In genomic region chr12:15977999-15978398, GRCh38 we compare ENCODE assay signal across 18 cellular contexts.
DNase-seq lines count a peak whose midpoint lies in the region; ATAC-seq, FAIRE-seq and TF ChIP-seq lines count a peak whose summit lies in the region.
"Had no signal": no experiment of that assay in that cellular context is flagged by ENCODE, and none has a peak within 500 bp of the region (broad histone marks: within the 10 kb centered on the region; RNA-seq: fewer than 3 reads in every experiment).

No MANE protein-coding gene starts in this region.

- no peak for FAIRE-seq in HepG2 (lab: Jason Lieb, UNC)
- FAIRE-seq in GM12878 (lab: Jason Lieb, UNC) = no peak
- FAIRE-seq: TTC549 had no signal

- no peak for TF ChIP-seq POLR2A in right lobe of liver (IDR thresholded peaks at IDR 0.05)
- TF ChIP-seq POLR2A in HepG2 (IDR thresholded peaks at IDR 0.05; ENCODE audit: insufficient read depth in 1 of 2, low read depth in 2 of 2, low read length in 2 of 2) = no peak
- no peak for TF ChIP-seq POLR2A in GM12878 (IDR thresholded peaks at IDR 0.05; ENCODE audit: low read depth, low read length)
- no peak for TF ChIP-seq POLR2A in uterus (IDR thresholded peaks at IDR 0.05)

- H3K4me1 ChIP-seq in right lobe of liver (peaks cover 0 to 16% (median 5%) of the 10 kb centered on the region in 4 donors), HepG2 (ENCODE audit: insufficient read depth, low read length) (peaks cover 19% of the 10 kb centered on the region), GM12878 (ENCODE audit: control insufficient read depth, insufficient read depth, low read length) (no peaks in the 10 kb centered on the region), mesodermal cell (ENCODE audit: control insufficient read depth, insufficient read depth, low read length, poor library complexity, severe bottlenecking) (peaks cover 25% of the 10 kb centered on the region), uterus (peaks cover 0 to 3% of the 10 kb centered on the region in 2 donors)
- H3K4me1 ChIP-seq in CD4-positive, alpha-beta memory T cell (ENCODE audit: insufficient read depth, low read length) = no peaks in the 10 kb centered on the region
- H3K4me1 ChIP-seq: breast epithelium had no signal

- DNase-seq in right lobe of liver (no peak), HepG2 (ENCODE audit: low spot score) (no peak), GM12878 (ENCODE audit: low read depth, low spot score) (no peak), uterus (no peak)
- no peak for DNase-seq in CD4-positive, alpha-beta memory T cell
- DNase-seq: activated CD4-positive, alpha-beta T cell treated with anti-CD3 and anti-CD28 coated beads, Interleukin-2, amount 50 U/mL, for 4 hours; activated T-cell treated with anti-CD3 and anti-CD28 coated beads, Interleukin-2, amount 50 U/mL, for 1 hour; left colon; NCI-H2029 treated with DMSO at 0.1 percent for 48 hours; NCI-H526 had no signal

- H3K9ac ChIP-seq in HepG2 (ENCODE audit: insufficient read depth, low read depth, low read length) (no peak overlapping the region), GM12878 (ENCODE audit: control insufficient read depth, insufficient read depth, low read length) (no peak overlapping the region)

- intact Hi-C loops in right lobe of liver (cut with DNase I) = no loop called here
- intact Hi-C loops in HepG2 (cut with micrococcal nuclease; ENCODE audit: unreplicated experiment) = no loop called here
- intact Hi-C loops in GM12878 (cut with micrococcal nuclease; ENCODE audit: unreplicated experiment) = no loop called here
- intact Hi-C loops in uterus (cut with DNase I; ENCODE audit: low total_unique reads) = no loop called here
- intact Hi-C loops in CD4-positive, alpha-beta memory T cell (cut with micrococcal nuclease) = no loop called here

- TF ChIP-seq EP300 in HepG2 (IDR thresholded peaks at IDR 0.05; ENCODE audit: low read depth in 2 of 2, low read length in 2 of 2) (no peak), HepG2 (CRISPR knock-in tag; IDR thresholded peaks at IDR 0.05; ENCODE audit: borderline replicate concordance) (no peak), GM12878 (IDR thresholded peaks at IDR 0.05; ENCODE audit: borderline replicate concordance in 1 of 2, control insufficient read depth in 1 of 2, low read depth in 2 of 2, low read length in 2 of 2) (no peak)

- H3K36me3 Mint-ChIP-seq in CD4-positive, alpha-beta memory T cell = peaks cover 25 to 40% of the 10 kb centered on the region in 2 donors

- H2AFZ ChIP-seq in HepG2 (ENCODE audit: low read length) (no peak overlapping the region), GM12878 (ENCODE audit: control insufficient read depth, low read depth, low read length) (no peak overlapping the region)

- H3K9me3 ChIP-seq in right lobe of liver = no peaks in the 10 kb centered on the region
- H3K9me3 ChIP-seq in HepG2 (ENCODE audit: low read length) = no peaks in the 10 kb centered on the region
- H3K9me3 ChIP-seq in GM12878 (replicated peaks; ENCODE audit: control insufficient read depth, insufficient read depth, low read length) = no peaks in the 10 kb centered on the region
- H3K9me3 ChIP-seq in mesodermal cell (ENCODE audit: control insufficient read depth, low read length) = no peaks in the 10 kb centered on the region
- no peaks in the 10 kb centered on the region for H3K9me3 ChIP-seq in uterus
- no peaks in the 10 kb centered on the region for H3K9me3 ChIP-seq in CD4-positive, alpha-beta memory T cell (ENCODE audit: control insufficient read depth in 1 of 2, low read length in 2 of 2)
- H3K9me3 ChIP-seq: breast epithelium had no signal

- H3K4me2 ChIP-seq in HepG2 (ENCODE audit: low read depth, low read length) (no peak overlapping the region), GM12878 (ENCODE audit: control insufficient read depth, insufficient read depth) (no peak overlapping the region)

- in situ Hi-C loops in HepG2 (cut with HindIII; ENCODE audit: extremely low pct_ligation_motif_present, low pct_unique_long_range_greater_than_20kb) (no loop called here), GM12878 (cut with MboI) (no loop called here)

- POLR2A ChIA-PET in HepG2 (lab: Yijun Ruan, JAX) = no interaction called here
- POLR2A ChIA-PET in GM12878 (lab: Charles Lee) = no interaction called here
- POLR2A ChIA-PET in CD4-positive, alpha-beta memory T cell (lab: Charles Lee; ENCODE audit: partially characterized antibody) = no interaction called here

- H3K27ac Mint-ChIP-seq in CD4-positive, alpha-beta memory T cell = no peak overlapping the region
- H3K27ac Mint-ChIP-seq: activated naive CD4-positive, alpha-beta T cell treated with anti-CD3 and anti-CD28 coated beads, Interleukin-2, amount 50 U/mL, for 24 hours; IgD-negative memory B cell had no signal

- H3K4me3 Mint-ChIP-seq in CD4-positive, alpha-beta memory T cell = no peak overlapping the region
- H3K4me3 Mint-ChIP-seq: activated naive CD4-positive, alpha-beta T cell treated with anti-CD3 and anti-CD28 coated beads, Interleukin-2, amount 50 U/mL, for 24 hours; IgD-negative memory B cell had no signal

- H3K79me2 ChIP-seq in HepG2 (ENCODE audit: insufficient read depth, low read length) = no peaks in the 10 kb centered on the region
- no peaks in the 10 kb centered on the region for H3K79me2 ChIP-seq in GM12878 (ENCODE audit: control insufficient read depth, insufficient read depth, low read length)

- SMC1A ChIA-PET in GM12878 (lab: Charles Lee; ENCODE audit: uncharacterized antibody, unreplicated experiment) = interaction anchor here (1.2 to 1.5 kb wide), 2 partner anchors 11 to 42 kb away, joined by 3 to 4 read pairs; no protein-coding TSS in a partner anchor

- H4K20me1 ChIP-seq in HepG2 (ENCODE audit: insufficient read depth, low read length) = no peaks in the 10 kb centered on the region
- H4K20me1 ChIP-seq in GM12878 (ENCODE audit: control insufficient read depth, insufficient read depth) = no peaks in the 10 kb centered on the region

- H3K27ac ChIP-seq in right lobe of liver (peak overlapping the region in 2 of 3 donors; percentile 12 to 35), HepG2 (ENCODE audit: extremely low read length, insufficient read depth, low read length) (no peak overlapping the region), GM12878 (ENCODE audit: control insufficient read depth, insufficient read depth) (no peak overlapping the region), mesodermal cell (ENCODE audit: low read depth, low read length, severe bottlenecking) (peak overlapping the region; percentile 78), uterus (peak overlapping the region; percentile 63 to 66)
- H3K27ac ChIP-seq in CD4-positive, alpha-beta memory T cell (ENCODE audit: low read depth, low read length) = no peak overlapping the region
- H3K27ac ChIP-seq: breast epithelium had no signal

- H3K36me3 ChIP-seq in right lobe of liver = no peaks in the 10 kb centered on the region
- peaks cover 0 to 1% of the 10 kb centered on the region in 2 experiments; a peak in 1 of 5 replicates for H3K36me3 ChIP-seq in HepG2 (replicated peaks in 1 of 2; ENCODE audit: control insufficient read depth in 1 of 2, insufficient read depth in 2 of 2, low read length in 2 of 2)
- H3K36me3 ChIP-seq in GM12878 (ENCODE audit: control insufficient read depth in 2 of 2, insufficient read depth in 2 of 2, low read length in 1 of 2) = peaks cover 0 to 2% of the 10 kb centered on the region in 2 experiments; a peak in 2 of 4 replicates
- H3K36me3 ChIP-seq in mesodermal cell (ENCODE audit: control insufficient read depth, insufficient read depth, low read length) = peaks cover 9% of the 10 kb centered on the region
- H3K36me3 ChIP-seq in uterus = no peaks in the 10 kb centered on the region
- H3K36me3 ChIP-seq in CD4-positive, alpha-beta memory T cell (ENCODE audit: insufficient read depth, low read length) = no peaks in the 10 kb centered on the region
- H3K36me3 ChIP-seq: breast epithelium had no signal

- ATAC-seq in right lobe of liver (no peak), HepG2 (no peak), GM12878 (no peak), HG02588 (IDR thresholded peaks at IDR 0.05; ENCODE audit: unreplicated experiment) (no peak), HG03108 (IDR thresholded peaks at IDR 0.05; ENCODE audit: unreplicated experiment) (no peak)

- no peaks in the 10 kb centered on the region for H3K27me3 Mint-ChIP-seq in CD4-positive, alpha-beta memory T cell
- H3K27me3 Mint-ChIP-seq: activated naive CD4-positive, alpha-beta T cell treated with anti-CD3 and anti-CD28 coated beads, Interleukin-2, amount 50 U/mL, for 24 hours; IgD-negative memory B cell; progenitor cell of endocrine pancreas had no signal

- 80% methylated on average over 3 of the region's 3 CpGs for WGBS in right lobe of liver (ENCODE audit: insufficient coverage, low coverage, low lambda C conversion rate, missing lambda C conversion rate)
- 92% methylated on average over 3 of the region's 3 CpGs for WGBS in HepG2 (ENCODE audit: low lambda C conversion rate)
- 48% methylated on average over 3 of the region's 3 CpGs for WGBS in GM12878 (ENCODE audit: insufficient coverage, insufficient replicate concordance, low lambda C conversion rate, missing lambda C conversion rate)
- WGBS in mesodermal cell (ENCODE audit: insufficient coverage in 2 of 2), 2 experiments = 100% methylated on average over 1 of the region's 3 CpGs; no CpG with 5 or more reads in 1 of the 2 experiments

- no peaks in the 10 kb centered on the region for H3K9me3 Mint-ChIP-seq in CD4-positive, alpha-beta memory T cell
- H3K9me3 Mint-ChIP-seq: activated naive CD4-positive, alpha-beta T cell treated with anti-CD3 and anti-CD28 coated beads, Interleukin-2, amount 50 U/mL, for 24 hours; IgD-negative memory B cell had no signal

- BruUV-seq in HepG2 (replicated peaks; lab: Mats Ljungman, UMichigan) (no TSS peak), GM12878 (replicated peaks; lab: Mats Ljungman, UMichigan) (no TSS peak)

- RAD21 ChIA-PET in GM12878 (lab: Charles Lee; ENCODE audit: unreplicated experiment) = no interaction called here

- no peak overlapping the region for H3K4me3 ChIP-seq in right lobe of liver
- H3K4me3 ChIP-seq in HepG2 (replicated peaks in 1 of 3; ENCODE audit: insufficient read depth in 1 of 3, low read depth in 2 of 3, low read length in 3 of 3) = no peak overlapping the region
- H3K4me3 ChIP-seq in GM12878 = no peak overlapping the region
- no peak overlapping the region for H3K4me3 ChIP-seq in mesodermal cell (ENCODE audit: extremely low read depth, insufficient read depth, low read length, poor library complexity, severe bottlenecking)
- H3K4me3 ChIP-seq in uterus = no peak overlapping the region
- no peak overlapping the region for H3K4me3 ChIP-seq in CD4-positive, alpha-beta memory T cell (ENCODE audit: low read length in 2 of 2)
- H3K4me3 ChIP-seq: breast epithelium had no signal

- H3K27me3 ChIP-seq in right lobe of liver = no peaks in the 10 kb centered on the region
- no peaks in the 10 kb centered on the region for H3K27me3 ChIP-seq in HepG2 (ENCODE audit: control insufficient read depth in 1 of 2, insufficient read depth in 2 of 2, low read length in 2 of 2)
- no peaks in the 10 kb centered on the region for H3K27me3 ChIP-seq in GM12878 (replicated peaks in 1 of 2; ENCODE audit: control insufficient read depth in 2 of 2, insufficient read depth in 2 of 2, low read length in 1 of 2)
- H3K27me3 ChIP-seq in uterus = no peaks in the 10 kb centered on the region
- H3K27me3 ChIP-seq in CD4-positive, alpha-beta memory T cell (ENCODE audit: insufficient read depth, low read length) = no peaks in the 10 kb centered on the region
- H3K27me3 ChIP-seq: breast epithelium had no signal

- CTCF ChIA-PET in HepG2 (lab: Yijun Ruan, JAX; ENCODE audit: low intra/inter-chr PET ratio, low total read pairs) (no interaction called here), GM12878 (lab: Yijun Ruan, JAX) (no interaction called here)
- CTCF ChIA-PET in CD4-positive, alpha-beta memory T cell (lab: Charles Lee; ENCODE audit: partially characterized antibody) = no interaction called here

- TF ChIP-seq RAD21 in HepG2 (CRISPR knock-in tag; IDR thresholded peaks at IDR 0.05) (no peak), GM12878 (IDR thresholded peaks at IDR 0.05; ENCODE audit: insufficient read depth, low read depth, low read length) (no peak)

- no peak for TF ChIP-seq CTCF in right lobe of liver (IDR thresholded peaks at IDR 0.05)
- TF ChIP-seq CTCF in HepG2 (CRISPR knock-in tag; IDR thresholded peaks at IDR 0.05) = no peak
- TF ChIP-seq CTCF in GM12878 (IDR thresholded peaks at IDR 0.05 in 2 of 3, conservative IDR thresholded peaks at IDR 0.05 in 1 of 3; ENCODE audit: control insufficient read depth in 2 of 3, extremely low read depth in 1 of 3, insufficient read depth in 1 of 3, low read depth in 3 of 3, low read length in 3 of 3) = no peak
- TF ChIP-seq CTCF in uterus (IDR thresholded peaks at IDR 0.05) = no peak

- H3K4me1 Mint-ChIP-seq in CD4-positive, alpha-beta memory T cell = no peaks in the 10 kb centered on the region
- H3K4me1 Mint-ChIP-seq: activated naive CD4-positive, alpha-beta T cell treated with anti-CD3 and anti-CD28 coated beads, Interleukin-2, amount 50 U/mL, for 24 hours had no signal

Comparison
In these comparisons a context has a peak if more than half of its experiments do, and no peak if none do; other contexts are left out.
1. H3K27ac ChIP-seq: peak in right lobe of liver (2 of 3), mesodermal cell (single experiment) and uterus (2 of 2); none in HepG2 (single experiment), GM12878 (single experiment) and CD4-positive, alpha-beta memory T cell (single experiment).